2 cellular contexts compared by ENCODE assay signal in genomic region chr11:88704505-88704904, GRCh38.
TF ChIP-seq lines count a peak whose summit lies in the region.

No MANE protein-coding gene starts in this region.

TF ChIP-seq in endothelial cell of umbilical vein, 7 proteins besides CTCF, POLR2A, EP300 and RAD21:
- no peak for TF ChIP-seq MAX (IDR thresholded peaks at IDR 0.05; ENCODE audit: insufficient read depth, insufficient read length)
- TF ChIP-seq JUN (IDR thresholded peaks at IDR 0.05; ENCODE audit: borderline replicate concordance, insufficient read depth, insufficient read length, low read depth) = no peak
- TF ChIP-seq POLR2AphosphoS5 (IDR thresholded peaks at IDR 0.05; ENCODE audit: insufficient read depth, low read depth, low read length) = no peak
- TF ChIP-seq MYC (IDR thresholded peaks at IDR 0.05; ENCODE audit: low read depth, low read length) = no peak
- no peak for TF ChIP-seq EZH2 (IDR thresholded peaks at IDR 0.05; ENCODE audit: borderline replicate concordance, low read depth, low read length, severe bottlenecking)
- no peak for TF ChIP-seq FOS (IDR thresholded peaks at IDR 0.05; ENCODE audit: borderline replicate concordance, insufficient read depth, low read length)
- no peak for TF ChIP-seq GATA2 (IDR thresholded peaks at IDR 0.05; ENCODE audit: insufficient read depth, insufficient read length, low read depth, low read length)

TF ChIP-seq in liver, 16 proteins besides CTCF, POLR2A, EP300 and RAD21:
- TF ChIP-seq GABPA (IDR thresholded peaks at IDR 0.05 in 1 of 2, conservative IDR thresholded peaks at IDR 0.05 in 1 of 2) (no peak), RXRA (IDR thresholded peaks at IDR 0.05) (no peak), REST (IDR thresholded peaks at IDR 0.05) (peak; percentile 96)
TF ChIP-seq in liver: peak in this region for 1.
